In the genomic region with DNA sequence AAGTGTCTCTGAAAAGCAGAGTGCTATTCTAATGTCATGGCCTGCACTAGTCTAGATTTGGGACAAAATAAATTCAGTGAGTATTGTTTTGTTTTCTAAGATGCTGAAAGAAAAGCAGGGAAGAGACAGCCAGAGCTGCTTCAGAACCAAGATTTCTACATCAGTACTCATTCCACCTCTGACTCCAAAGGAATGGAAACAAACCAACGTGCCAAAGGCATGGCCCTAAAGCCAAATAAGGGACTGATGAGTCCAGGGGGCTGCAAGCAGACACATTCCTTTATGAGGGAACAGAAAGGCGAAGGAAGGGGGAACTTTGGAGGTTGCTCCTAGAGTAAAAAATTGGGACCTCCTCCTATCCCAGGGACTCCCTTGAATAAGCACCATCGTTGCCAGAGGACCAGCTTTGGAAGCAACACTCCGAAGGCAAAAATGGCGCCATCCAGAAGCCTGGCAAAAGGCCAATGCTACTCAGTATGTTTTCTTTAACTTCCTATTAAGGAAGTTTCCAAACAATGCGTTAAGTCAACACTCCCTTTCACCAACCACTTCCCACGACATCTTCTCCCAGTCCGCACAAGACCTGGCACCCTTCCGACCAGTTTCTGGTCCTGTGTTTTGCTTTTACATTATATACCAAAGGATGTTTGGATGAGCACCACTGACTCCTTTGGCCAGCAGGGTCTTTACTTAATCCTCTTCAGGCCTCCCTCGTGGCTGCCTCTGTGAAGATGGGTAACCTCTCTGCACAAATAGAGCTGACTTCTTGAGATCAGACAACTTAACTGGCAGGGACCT, we compare ENCODE assay signal across 9 cellular contexts. TPM values are rescaled to one million over a fixed set of nuclear protein-coding genes. Genes with fewer than 3 reads are reported as not detected.
DNase-seq lines count a peak whose midpoint lies in the region; ATAC-seq and TF ChIP-seq lines count a peak whose summit lies in the region.
"Had no signal": no experiment of that assay in that cellular context is flagged by ENCODE, and none has a peak within 500 bp of the region (broad histone marks: within the 10 kb centered on the region; RNA-seq: fewer than 3 reads in every experiment).

No MANE protein-coding gene starts in this region.

- H3K9me3 Mint-ChIP-seq in activated T-cell treated with anti-CD3 and anti-CD28 coated beads, Interleukin-2, amount 50 U/mL, for 72 hours: no peaks in the 10 kb centered on the region

- no peak for DNase-seq in left ventricle myocardium inferior
- DNase-seq in left ventricle myocardium superior: no peak
- DNase-seq in activated T-cell treated with anti-CD3 and anti-CD28 coated beads, Interleukin-2, amount 50 U/mL, for 72 hours: peak in 1 of 2 donors; percentile 19
- DNase-seq in fibroblast of villous mesenchyme (ENCODE audit: low read depth): peak; percentile 87
- DNase-seq in upper lobe of left lung: no peak
- DNase-seq in NCI-H146 treated with DMSO at 0.1 percent for 48 hours (lab: John Stamatoyannopoulos, UW; ENCODE audit: unreplicated experiment): no peak
- no peak for DNase-seq in DMS79 (lab: John Stamatoyannopoulos, UW)

- H3K36me3 Mint-ChIP-seq in activated T-cell treated with anti-CD3 and anti-CD28 coated beads, Interleukin-2, amount 50 U/mL, for 72 hours (ENCODE audit: insufficient read depth in 2 of 2): peaks cover 3 to 9% of the 10 kb centered on the region in 2 donors

- no peak for TF ChIP-seq CTCF in left ventricle myocardium inferior (IDR thresholded peaks at IDR 0.05; ENCODE audit: borderline replicate concordance)
- TF ChIP-seq CTCF in fibroblast of villous mesenchyme (IDR thresholded peaks at IDR 0.05; ENCODE audit: insufficient read depth, low read depth, low read length): no peak
- no peak for TF ChIP-seq CTCF in upper lobe of left lung (IDR thresholded peaks at IDR 0.05)

- H3K9me3 ChIP-seq in left ventricle myocardium inferior (replicated peaks) (no peaks in the 10 kb centered on the region), upper lobe of left lung (no peaks in the 10 kb centered on the region)

- WGBS in upper lobe of left lung, 2 donors: 40 to 43% methylated on average over 10 of the region's 10 CpGs

- H3K4me3 Mint-ChIP-seq in activated T-cell treated with anti-CD3 and anti-CD28 coated beads, Interleukin-2, amount 50 U/mL, for 72 hours: peak overlapping the region; percentile 74 to 80

- intact Hi-C loops in left ventricle myocardium inferior (cut with micrococcal nuclease): no loop called here
- intact Hi-C loops in left ventricle myocardium superior (cut with micrococcal nuclease): no loop called here

- H3K27ac ChIP-seq in left ventricle myocardium inferior (replicated peaks) (peak overlapping the region; percentile 70), upper lobe of left lung (peak overlapping the region; percentile 34 to 89 (median 72))

- TF ChIP-seq EP300 in upper lobe of left lung (IDR thresholded peaks at IDR 0.05): no peak

- H3K4me1 Mint-ChIP-seq in activated T-cell treated with anti-CD3 and anti-CD28 coated beads, Interleukin-2, amount 50 U/mL, for 72 hours (ENCODE audit: low read depth): peaks cover 94% of the 10 kb centered on the region

- H3K27me3 Mint-ChIP-seq in activated T-cell treated with anti-CD3 and anti-CD28 coated beads, Interleukin-2, amount 50 U/mL, for 72 hours (ENCODE audit: low read depth): no peaks in the 10 kb centered on the region

- H3K36me3 ChIP-seq in left ventricle myocardium inferior (no peaks in the 10 kb centered on the region), upper lobe of left lung (no peaks in the 10 kb centered on the region)

- H3K27ac Mint-ChIP-seq in activated T-cell treated with anti-CD3 and anti-CD28 coated beads, Interleukin-2, amount 50 U/mL, for 72 hours: peak overlapping the region; percentile 98

- H3K27me3 ChIP-seq in left ventricle myocardium inferior (ENCODE audit: low read depth): no peaks in the 10 kb centered on the region
- H3K27me3 ChIP-seq in upper lobe of left lung: no peaks in the 10 kb centered on the region

- peaks cover 97% of the 10 kb centered on the region for H3K4me1 ChIP-seq in left ventricle myocardium inferior
- peaks cover 47 to 74% (median 68%) of the 10 kb centered on the region in 4 donors for H3K4me1 ChIP-seq in upper lobe of left lung

- H3K4me3 ChIP-seq in left ventricle myocardium inferior (no peak overlapping the region), fibroblast of villous mesenchyme (ENCODE audit: low read depth, low read length) (no peak overlapping the region), upper lobe of left lung (no peak overlapping the region)

- TF ChIP-seq POLR2A in upper lobe of left lung (IDR thresholded peaks at IDR 0.05): no peak

- ATAC-seq in left ventricle myocardium superior (no peak), upper lobe of left lung (ENCODE audit: low FRiP score in 2 of 2) (no peak), GM21367 (IDR thresholded peaks at IDR 0.05; ENCODE audit: unreplicated experiment) (no peak)
- no peak for ATAC-seq in activated T-cell treated with anti-CD3 and anti-CD28 coated beads, Interleukin-2, amount 50 U/mL, for 72 hours (replicated peaks in 1 of 2)
- ATAC-seq: Panc1 had no signal

RNA-seq across cellular contexts. Expression of a gene that starts 31.6 kb away (rescaled TPM):
- total RNA-seq in left ventricle myocardium inferior: 17.7 TPM
- total RNA-seq in left ventricle myocardium superior: 9.3 TPM
- 100 to 1,000 TPM in 1 of 2 donors, 10 to 100 TPM in 1; 50.2 to 127 TPM for total RNA-seq in activated T-cell treated with anti-CD3 and anti-CD28 coated beads, Interleukin-2, amount 50 U/mL, for 72 hours
- 89.8 and 119 TPM in 2 replicates for total RNA-seq in fibroblast of villous mesenchyme
- total RNA-seq in upper lobe of left lung: 10 to 100 TPM in 2 of 6 donors, 1 to 10 TPM in 4; 5.5 to 17.0 (median 7.1) TPM
